8 cellular contexts compared by ENCODE assay signal in the genomic region with DNA sequence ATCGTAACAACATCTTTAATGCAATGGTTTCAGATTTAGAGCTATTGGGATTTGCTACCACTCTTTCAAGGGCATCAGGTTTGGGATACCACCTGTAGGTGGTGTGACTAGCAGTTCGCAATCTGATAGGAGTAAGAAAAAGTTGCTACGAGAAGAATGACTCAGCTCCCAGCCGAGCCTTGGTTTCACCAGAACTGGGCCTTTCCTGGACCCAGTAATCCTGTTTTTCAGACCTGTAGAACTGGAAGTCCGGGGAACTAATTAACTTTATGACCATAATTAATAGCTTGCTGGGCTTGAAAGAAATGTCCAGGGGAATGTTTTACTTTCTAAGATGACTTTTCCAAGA.
DNase-seq lines count a peak whose midpoint lies in the region; ATAC-seq and TF ChIP-seq lines count a peak whose summit lies in the region.

No MANE protein-coding gene starts in this region.

- H3K27me3 ChIP-seq in DOHH2 (ENCODE audit: control insufficient read depth, low read length) = peaks cover 47% of the 10 kb centered on the region

- in situ Hi-C loops in astrocyte of the spinal cord (cut with HindIII; ENCODE audit: low sequenced_read_pairs) = no loop called here

- TF ChIP-seq CTCF in DOHH2 (IDR thresholded peaks at IDR 0.05; ENCODE audit: low read depth, low read length, poor library complexity, severe bottlenecking) (no peak), astrocyte of the spinal cord (IDR thresholded peaks at IDR 0.05; ENCODE audit: low read depth, low read length) (peak; percentile 47)

- H3K9me3 ChIP-seq in DOHH2 (ENCODE audit: control insufficient read depth, insufficient read depth, low read length) (no peaks in the 10 kb centered on the region), iPS-18c (ENCODE audit: control insufficient read depth, insufficient read depth, low read length) (no peaks in the 10 kb centered on the region)

- no peaks in the 10 kb centered on the region for H3K36me3 ChIP-seq in DOHH2 (ENCODE audit: control insufficient read depth, low read length)

- H3K4me3 ChIP-seq in DOHH2 (ENCODE audit: low read length) = peak overlapping the region; percentile 77
- peak overlapping the region; percentile 84 for H3K4me3 ChIP-seq in astrocyte of the spinal cord (ENCODE audit: low read depth, low read length)
- peak overlapping the region; percentile 99 for H3K4me3 ChIP-seq in iPS-18c (ENCODE audit: insufficient read depth, low read depth, low read length)
- peak overlapping the region; percentile 80 for H3K4me3 ChIP-seq in skeletal muscle cell (ENCODE audit: low read depth, low read length)

- peak; percentile 53 for ATAC-seq in GM21825 (IDR thresholded peaks at IDR 0.05; ENCODE audit: unreplicated experiment)

- no peaks in the 10 kb centered on the region for H3K79me2 ChIP-seq in DOHH2 (ENCODE audit: control insufficient read depth, low read length)

- no peaks in the 10 kb centered on the region for H3K9me2 ChIP-seq in DOHH2 (replicated peaks; ENCODE audit: control insufficient read depth, low read length)

- no peaks in the 10 kb centered on the region for H3F3A ChIP-seq in DOHH2 (ENCODE audit: control insufficient read depth, insufficient read depth)

- no peaks in the 10 kb centered on the region for H4K20me1 ChIP-seq in DOHH2 (ENCODE audit: control insufficient read depth, insufficient read depth, low read depth, low read length)

- H3K27ac ChIP-seq in DOHH2 (ENCODE audit: low read depth, low read length) = no peak overlapping the region

- DNase-seq in NCI-H69 (lab: John Stamatoyannopoulos, UW) = peak; percentile 22
- peak; percentile 59 for DNase-seq in astrocyte of the spinal cord (ENCODE audit: low read depth, low spot score)
- no peak for DNase-seq in skeletal muscle cell (ENCODE audit: low read depth)
- no peak for DNase-seq in putamen (ENCODE audit: low spot score)
- no peak for DNase-seq in KG1 (lab: John Stamatoyannopoulos, UW)

- H3K4me1 ChIP-seq in DOHH2 (ENCODE audit: control insufficient read depth, low read length) = peaks cover 28% of the 10 kb centered on the region

- H3K4me2 ChIP-seq in DOHH2 (ENCODE audit: low read length) = peak overlapping the region; percentile 87

Comparison
In these comparisons a context has a peak if more than half of its experiments do, and no peak if none do; other contexts are left out.
1. DNase-seq: peak in NCI-H69 (single experiment) and astrocyte of the spinal cord (single experiment); none in skeletal muscle cell (single experiment), putamen (single experiment) and KG1 (single experiment).
2. Peak in every context shown above with its lines, with median percentiles within 50 percentile points of each other: H3K4me3 ChIP-seq.